8 cellular contexts compared by ENCODE assay signal in genomic region chr20:50980851-50981713, GRCh38. TPM values are rescaled to one million over a fixed set of nuclear protein-coding genes. Genes with fewer than 3 reads are reported as not detected.
A peak's percentile ranks its signal among the peaks of the same experiment; 100 is the strongest.
DNase-seq lines count a peak whose midpoint lies in the region; ATAC-seq and TF ChIP-seq lines count a peak whose summit lies in the region.

No MANE protein-coding gene starts in this region.

- intact Hi-C loops in lower leg skin (cut with DNase I; ENCODE audit: low total_unique reads) = no loop called here

- ATAC-seq in stimulated activated naive CD8-positive, alpha-beta T cell treated with anti-CD3 and anti-CD28 coated beads, Interleukin-15, Interleukin-2, amounts not matched to agents 100 U/mL and 50 U/mL, for 24 hours = no peak

- DNase-seq in AG09319 (ENCODE audit: extremely low read depth, low read depth) (no peak), GM19238 (ENCODE audit: insufficient read length, low spot score) (peak; percentile 32), NCI-H446 treated with DMSO at 0.1 percent for 48 hours (lab: John Stamatoyannopoulos, UW) (peak; percentile 45), dermis blood vessel endothelial cell (peak; percentile 81), midbrain (lab: John Stamatoyannopoulos, UW) (peak; percentile 38), lower leg skin (ENCODE audit: low spot score in 2 of 2) (no peak)
- peak; percentile 63 for DNase-seq in activated CD4-positive, alpha-beta T cell treated with anti-CD3 and anti-CD28 coated beads, Interleukin-2, amount 50 U/mL, for 1 hour
- peak; percentile 86 for DNase-seq in stimulated activated naive CD8-positive, alpha-beta T cell treated with anti-CD3 and anti-CD28 coated beads, Interleukin-15, Interleukin-2, amounts not matched to agents 100 U/mL and 50 U/mL, for 24 hours

- no peak overlapping the region for H3K4me3 ChIP-seq in lower leg skin (ENCODE audit: low read depth, poor library complexity, severe bottlenecking)

- TF ChIP-seq POLR2A in lower leg skin (IDR thresholded peaks at IDR 0.05) = no peak

- TF ChIP-seq CTCF in AG09319 (IDR thresholded peaks at IDR 0.05; ENCODE audit: low read depth, low read length) = peak; percentile 80
- TF ChIP-seq CTCF in lower leg skin (IDR thresholded peaks at IDR 0.05) = no peak

- 57 to 60% methylated on average over 26 of the region's 26 CpGs for WGBS in lower leg skin, 2 donors

RNA-seq across cellular contexts. Expression of gene MOCS3, which starts 22.5 kb away (rescaled TPM):
- total RNA-seq in dermis blood vessel endothelial cell = 8.5 and 9.2 TPM in 2 replicates
- 1 to 10 TPM; 5.8 to 8.0 (median 6.8) TPM for total RNA-seq in lower leg skin

RNA-seq across cellular contexts. Expression of gene DPM1, which starts 22.8 kb away (rescaled TPM):
- 71.5 and 75.9 TPM in 2 replicates for total RNA-seq in dermis blood vessel endothelial cell
- 10 to 100 TPM; 38.8 to 79.6 (median 49.7) TPM for total RNA-seq in lower leg skin

RNA-seq across cellular contexts. Expression of gene KCNG1, which starts 41.8 kb away (rescaled TPM):
- total RNA-seq in dermis blood vessel endothelial cell (0.70 and 3.1 TPM in 2 replicates), lower leg skin (1 to 10 TPM in 2 of 4 donors, under 1 TPM in 1, not detected in 1; 0.54 to 2.4 (median 1.6) TPM)

RNA-seq across cellular contexts. Expression of gene ADNP, which starts 49.8 kb away (rescaled TPM):
- 28.8 and 53.0 TPM in 2 replicates for total RNA-seq in dermis blood vessel endothelial cell
- total RNA-seq in lower leg skin = 10 to 100 TPM; 46.9 to 64.0 (median 53.3) TPM

Comparison
In these comparisons a context has a peak if more than half of its experiments do, and no peak if none do; other contexts are left out.
1. DNase-seq: peak in GM19238 (single experiment), NCI-H446 treated with DMSO at 0.1 percent for 48 hours (single experiment), activated CD4-positive, alpha-beta T cell treated with anti-CD3 and anti-CD28 coated beads, Interleukin-2, amount 50 U/mL, for 1 hour (single experiment), dermis blood vessel endothelial cell (single experiment), midbrain (single experiment) and stimulated activated naive CD8-positive, alpha-beta T cell treated with anti-CD3 and anti-CD28 coated beads, Interleukin-15, Interleukin-2, amounts not matched to agents 100 U/mL and 50 U/mL, for 24 hours (single experiment); none in AG09319 (single experiment) and lower leg skin (0 of 2).